In genomic region chr16:87484487-87485331, GRCh38 we compare ENCODE assay signal across 1 cellular context.
TF ChIP-seq lines count a peak whose summit lies in the region.

No MANE protein-coding gene starts in this region.

TF ChIP-seq in HepG2, 621 proteins besides CTCF, POLR2A, EP300 and RAD21 (continued from another document and continues in another):
- TF ChIP-seq PAXIP1 (CRISPR knock-in tag; conservative IDR thresholded peaks at IDR 0.05) (peak; percentile 69), GATAD1 (CRISPR knock-in tag; IDR thresholded peaks at IDR 0.05) (no peak), ZNF264 (CRISPR knock-in tag; IDR thresholded peaks at IDR 0.05) (0 out of 2 replicates have a peak, but pooled peaks have one; percentile 27), SALL1 (CRISPR knock-in tag; IDR thresholded peaks at IDR 0.05) (0 out of 2 replicates have a peak, but pooled peaks have one; percentile 41), RFXAP (CRISPR knock-in tag; IDR thresholded peaks at IDR 0.05; ENCODE audit: borderline replicate concordance) (no peak), KIAA2018 (CRISPR knock-in tag; IDR thresholded peaks at IDR 0.05; ENCODE audit: borderline replicate concordance) (no peak), PRDM15 (CRISPR knock-in tag; IDR thresholded peaks at IDR 0.05) (no peak), PHF21A (CRISPR knock-in tag; IDR thresholded peaks at IDR 0.05) (0 out of 2 replicates have a peak, but pooled peaks have one; percentile 19), XRCC5 (optimal IDR thresholded peaks at IDR 0.05; ENCODE audit: low read length) (no peak), PLRG1 (conservative IDR thresholded peaks at IDR 0.05) (no peak), AHR (CRISPR knock-in tag; IDR thresholded peaks at IDR 0.05) (no peak), ZNF274 (CRISPR knock-in tag; IDR thresholded peaks at IDR 0.05) (no peak), NBN (conservative IDR thresholded peaks at IDR 0.05) (no peak), DR1 (CRISPR knock-in tag; IDR thresholded peaks at IDR 0.05) (no peak), SMAD9 (CRISPR knock-in tag; IDR thresholded peaks at IDR 0.05) (no peak), KLF12 (CRISPR knock-in tag; IDR thresholded peaks at IDR 0.05; ENCODE audit: borderline replicate concordance) (peak; percentile 47; the same call in 1 of the 2 replicates), EHMT2 (IDR thresholded peaks at IDR 0.05; ENCODE audit: borderline replicate concordance, low read depth, low read length) (no peak), KLF13 (CRISPR knock-in tag; IDR thresholded peaks at IDR 0.05) (no peak), ZNF678 (CRISPR knock-in tag; IDR thresholded peaks at IDR 0.05) (no peak), SRSF1 (optimal IDR thresholded peaks at IDR 0.05; ENCODE audit: low read depth, low read length) (no peak), AGO1 (IDR thresholded peaks at IDR 0.05; ENCODE audit: low read depth, low read length, poor library complexity, severe bottlenecking) (no peak), FOXA3 (CRISPR knock-in tag; IDR thresholded peaks at IDR 0.05) (0 out of 2 replicates have a peak, but pooled peaks have one; percentile 27), PAF1 (CRISPR knock-in tag; IDR thresholded peaks at IDR 0.05) (no peak), RAD51 (IDR thresholded peaks at IDR 0.05; ENCODE audit: borderline replicate concordance) (no peak), REL (CRISPR knock-in tag; conservative IDR thresholded peaks at IDR 0.05) (no peak), TCF7 (IDR thresholded peaks at IDR 0.05; ENCODE audit: low read depth) (peak; percentile 44; the same call in 1 of the 2 replicates), TAF15 (IDR thresholded peaks at IDR 0.05; ENCODE audit: low read depth, low read length, poor library complexity, severe bottlenecking) (no peak), NCOA2 (CRISPR knock-in tag; IDR thresholded peaks at IDR 0.05) (0 out of 2 replicates have a peak, but pooled peaks have one; percentile 31), ZNF124 (CRISPR knock-in tag; IDR thresholded peaks at IDR 0.05) (no peak), ZNF335 (CRISPR knock-in tag; IDR thresholded peaks at IDR 0.05) (no peak), ZNF253 (CRISPR knock-in tag; IDR thresholded peaks at IDR 0.05; ENCODE audit: borderline replicate concordance) (no peak), HNRNPUL1 (IDR thresholded peaks at IDR 0.05; ENCODE audit: low read depth, low read length) (no peak), TCF7L2 (IDR thresholded peaks at IDR 0.05; ENCODE audit: low read depth, low read length) (no peak), U2AF1 (optimal IDR thresholded peaks at IDR 0.05; ENCODE audit: low read depth, low read length) (no peak), BATF2 (CRISPR knock-in tag; IDR thresholded peaks at IDR 0.05) (no peak), MAZ (IDR thresholded peaks at IDR 0.05; ENCODE audit: borderline replicate concordance, low read depth, low read length) (no peak), MAZ (CRISPR knock-in tag; IDR thresholded peaks at IDR 0.05; ENCODE audit: low read depth) (no peak), YY1 (IDR thresholded peaks at IDR 0.05; ENCODE audit: insufficient read depth, insufficient replicate concordance, low read depth, low read length) (peak; percentile 17), ZNF329 (CRISPR knock-in tag; IDR thresholded peaks at IDR 0.05; ENCODE audit: low read depth) (no peak), POGZ (CRISPR knock-in tag; IDR thresholded peaks at IDR 0.05) (no peak), ZNF841 (CRISPR knock-in tag; IDR thresholded peaks at IDR 0.05; ENCODE audit: borderline replicate concordance) (no peak), BRD4 (CRISPR knock-in tag; IDR thresholded peaks at IDR 0.05) (no peak), SOX5 (CRISPR knock-in tag; IDR thresholded peaks at IDR 0.05; ENCODE audit: borderline replicate concordance) (peak; percentile 59; the same call in 1 of the 2 replicates), ZFP1 (CRISPR knock-in tag; IDR thresholded peaks at IDR 0.05) (no peak), NR2F2 (IDR thresholded peaks at IDR 0.05; ENCODE audit: borderline replicate concordance, low read depth) (peak; percentile 87), ZNF256 (CRISPR knock-in tag; conservative IDR thresholded peaks at IDR 0.05) (no peak)
- TF ChIP-seq, protein P1, sequence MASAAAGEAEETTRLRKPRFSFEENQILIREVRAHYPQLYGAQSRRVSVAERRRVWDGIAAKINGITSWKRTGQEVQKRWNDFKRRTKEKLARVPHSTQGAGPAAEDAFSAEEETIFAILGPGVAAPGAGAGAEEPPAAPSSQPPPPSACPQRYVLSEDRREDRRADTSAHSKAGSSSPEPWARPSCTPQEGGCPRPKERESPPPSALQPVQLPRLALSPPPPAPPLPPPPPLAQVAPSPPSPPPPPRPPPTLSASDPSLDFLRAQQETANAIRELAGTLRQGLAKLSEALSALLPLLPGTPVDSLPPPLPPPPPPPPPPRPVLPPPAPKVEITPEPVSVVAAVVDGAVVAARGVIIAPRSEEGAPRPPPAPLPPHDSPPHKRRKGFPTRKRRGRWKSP (CRISPR knock-in tag; IDR thresholded peaks at IDR 0.05) = no peak
- TF ChIP-seq, protein P2, sequence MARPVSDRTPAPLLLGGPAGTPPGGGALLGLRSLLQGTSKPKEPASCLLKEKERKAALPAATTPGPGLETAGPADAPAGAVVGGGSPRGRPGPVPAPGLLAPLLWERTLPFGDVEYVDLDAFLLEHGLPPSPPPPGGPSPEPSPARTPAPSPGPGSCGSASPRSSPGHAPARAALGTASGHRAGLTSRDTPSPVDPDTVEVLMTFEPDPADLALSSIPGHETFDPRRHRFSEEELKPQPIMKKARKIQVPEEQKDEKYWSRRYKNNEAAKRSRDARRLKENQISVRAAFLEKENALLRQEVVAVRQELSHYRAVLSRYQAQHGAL (CRISPR knock-in tag; IDR thresholded peaks at IDR 0.05; ENCODE audit: not compliant biosample characterization) = no peak
- TF ChIP-seq, protein P3, sequence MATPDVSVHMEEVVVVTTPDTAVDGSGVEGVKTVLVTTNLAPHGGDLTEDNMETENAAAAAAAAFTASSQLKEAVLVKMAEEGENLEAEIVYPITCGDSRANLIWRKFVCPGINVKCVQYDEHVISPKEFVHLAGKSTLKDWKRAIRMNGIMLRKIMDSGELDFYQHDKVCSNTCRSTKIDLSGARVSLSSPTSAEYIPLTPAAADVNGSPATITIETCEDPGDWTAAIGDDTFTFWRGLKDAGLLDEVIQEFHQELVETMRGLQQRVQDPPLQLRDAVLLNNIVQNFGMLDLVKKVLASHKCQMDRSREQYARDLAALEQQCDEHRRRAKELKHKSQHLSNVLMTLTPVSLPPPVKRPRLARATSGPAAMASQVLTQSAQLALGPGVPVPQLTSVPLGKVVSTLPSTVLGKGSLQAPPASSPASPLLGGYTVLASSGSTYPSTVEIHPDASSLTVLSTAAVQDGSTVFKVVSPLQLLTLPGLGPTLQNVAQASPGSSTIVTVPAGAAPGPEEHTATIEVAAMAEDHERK (CRISPR knock-in tag; IDR thresholded peaks at IDR 0.05; ENCODE audit: low read depth) = no peak
